In genomic region chr4:159420162-159421057, GRCh38 we compare ENCODE assay signal across 1 cellular context.
TF ChIP-seq lines count a peak whose summit lies in the region.

No MANE protein-coding gene starts in this region.

TF ChIP-seq in HepG2, 621 proteins besides CTCF, POLR2A, EP300 and RAD21 (continued from another document and continues in another):
- TF ChIP-seq SNAPC4 (CRISPR knock-in tag; IDR thresholded peaks at IDR 0.05) (no peak), REST (IDR thresholded peaks at IDR 0.05; ENCODE audit: borderline replicate concordance in 1 of 2, low read depth in 1 of 2, low read length in 2 of 2) (peak in 1 of 2 experiments; percentile 67; a peak in 2 of 4 replicates), ZFP36L1 (CRISPR knock-in tag; IDR thresholded peaks at IDR 0.05) (no peak), ZNF10 (CRISPR knock-in tag; IDR thresholded peaks at IDR 0.05; ENCODE audit: borderline replicate concordance, low read depth) (no peak), MAFK (conservative IDR thresholded peaks at IDR 0.05 in 1 of 2, IDR thresholded peaks at IDR 0.05 in 1 of 2; ENCODE audit: low read length in 2 of 2) (no peak), ZNF280B (CRISPR knock-in tag; IDR thresholded peaks at IDR 0.05; ENCODE audit: borderline replicate concordance) (no peak), NFRKB (IDR thresholded peaks at IDR 0.05) (no peak), ZNF275 (CRISPR knock-in tag; IDR thresholded peaks at IDR 0.05; ENCODE audit: borderline replicate concordance) (no peak), MTERF4 (CRISPR knock-in tag; IDR thresholded peaks at IDR 0.05) (no peak), ARNT (IDR thresholded peaks at IDR 0.05) (no peak), HIC2 (CRISPR knock-in tag; IDR thresholded peaks at IDR 0.05; ENCODE audit: low read depth) (no peak), ZNF3 (CRISPR knock-in tag; IDR thresholded peaks at IDR 0.05) (no peak), BATF2 (CRISPR knock-in tag; IDR thresholded peaks at IDR 0.05) (no peak), HNRNPL (IDR thresholded peaks at IDR 0.05; ENCODE audit: low read depth, low read length) (no peak), ZMYM2 (CRISPR knock-in tag; IDR thresholded peaks at IDR 0.05) (no peak), NBN (conservative IDR thresholded peaks at IDR 0.05) (no peak), ZNF7 (CRISPR knock-in tag; IDR thresholded peaks at IDR 0.05) (no peak), KLF6 (CRISPR knock-in tag; IDR thresholded peaks at IDR 0.05) (no peak), MIER3 (CRISPR knock-in tag; IDR thresholded peaks at IDR 0.05; ENCODE audit: borderline replicate concordance) (peak; percentile 88; the same call in 1 of the 2 replicates), ZNF234 (CRISPR knock-in tag; conservative IDR thresholded peaks at IDR 0.05) (no peak), ZNF44 (CRISPR knock-in tag; IDR thresholded peaks at IDR 0.05) (no peak)
- TF ChIP-seq, protein P1, sequence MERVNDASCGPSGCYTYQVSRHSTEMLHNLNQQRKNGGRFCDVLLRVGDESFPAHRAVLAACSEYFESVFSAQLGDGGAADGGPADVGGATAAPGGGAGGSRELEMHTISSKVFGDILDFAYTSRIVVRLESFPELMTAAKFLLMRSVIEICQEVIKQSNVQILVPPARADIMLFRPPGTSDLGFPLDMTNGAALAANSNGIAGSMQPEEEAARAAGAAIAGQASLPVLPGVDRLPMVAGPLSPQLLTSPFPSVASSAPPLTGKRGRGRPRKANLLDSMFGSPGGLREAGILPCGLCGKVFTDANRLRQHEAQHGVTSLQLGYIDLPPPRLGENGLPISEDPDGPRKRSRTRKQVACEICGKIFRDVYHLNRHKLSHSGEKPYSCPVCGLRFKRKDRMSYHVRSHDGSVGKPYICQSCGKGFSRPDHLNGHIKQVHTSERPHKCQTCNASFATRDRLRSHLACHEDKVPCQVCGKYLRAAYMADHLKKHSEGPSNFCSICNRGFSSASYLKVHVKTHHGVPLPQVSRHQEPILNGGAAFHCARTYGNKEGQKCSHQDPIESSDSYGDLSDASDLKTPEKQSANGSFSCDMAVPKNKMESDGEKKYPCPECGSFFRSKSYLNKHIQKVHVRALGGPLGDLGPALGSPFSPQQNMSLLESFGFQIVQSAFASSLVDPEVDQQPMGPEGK (CRISPR knock-in tag; IDR thresholded peaks at IDR 0.05), result peak; percentile 97
- TF ChIP-seq, protein P2, sequence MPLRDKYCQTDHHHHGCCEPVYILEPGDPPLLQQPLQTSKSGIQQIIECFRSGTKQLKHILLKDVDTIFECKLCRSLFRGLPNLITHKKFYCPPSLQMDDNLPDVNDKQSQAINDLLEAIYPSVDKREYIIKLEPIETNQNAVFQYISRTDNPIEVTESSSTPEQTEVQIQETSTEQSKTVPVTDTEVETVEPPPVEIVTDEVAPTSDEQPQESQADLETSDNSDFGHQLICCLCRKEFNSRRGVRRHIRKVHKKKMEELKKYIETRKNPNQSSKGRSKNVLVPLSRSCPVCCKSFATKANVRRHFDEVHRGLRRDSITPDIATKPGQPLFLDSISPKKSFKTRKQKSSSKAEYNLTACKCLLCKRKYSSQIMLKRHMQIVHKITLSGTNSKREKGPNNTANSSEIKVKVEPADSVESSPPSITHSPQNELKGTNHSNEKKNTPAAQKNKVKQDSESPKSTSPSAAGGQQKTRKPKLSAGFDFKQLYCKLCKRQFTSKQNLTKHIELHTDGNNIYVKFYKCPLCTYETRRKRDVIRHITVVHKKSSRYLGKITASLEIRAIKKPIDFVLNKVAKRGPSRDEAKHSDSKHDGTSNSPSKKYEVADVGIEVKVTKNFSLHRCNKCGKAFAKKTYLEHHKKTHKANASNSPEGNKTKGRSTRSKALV (CRISPR knock-in tag; IDR thresholded peaks at IDR 0.05), result no peak
- TF ChIP-seq, protein P3, sequence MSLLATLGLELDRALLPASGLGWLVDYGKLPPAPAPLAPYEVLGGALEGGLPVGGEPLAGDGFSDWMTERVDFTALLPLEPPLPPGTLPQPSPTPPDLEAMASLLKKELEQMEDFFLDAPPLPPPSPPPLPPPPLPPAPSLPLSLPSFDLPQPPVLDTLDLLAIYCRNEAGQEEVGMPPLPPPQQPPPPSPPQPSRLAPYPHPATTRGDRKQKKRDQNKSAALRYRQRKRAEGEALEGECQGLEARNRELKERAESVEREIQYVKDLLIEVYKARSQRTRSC (CRISPR knock-in tag; IDR thresholded peaks at IDR 0.05; ENCODE audit: low read depth), result no peak
- TF ChIP-seq, protein P4, sequence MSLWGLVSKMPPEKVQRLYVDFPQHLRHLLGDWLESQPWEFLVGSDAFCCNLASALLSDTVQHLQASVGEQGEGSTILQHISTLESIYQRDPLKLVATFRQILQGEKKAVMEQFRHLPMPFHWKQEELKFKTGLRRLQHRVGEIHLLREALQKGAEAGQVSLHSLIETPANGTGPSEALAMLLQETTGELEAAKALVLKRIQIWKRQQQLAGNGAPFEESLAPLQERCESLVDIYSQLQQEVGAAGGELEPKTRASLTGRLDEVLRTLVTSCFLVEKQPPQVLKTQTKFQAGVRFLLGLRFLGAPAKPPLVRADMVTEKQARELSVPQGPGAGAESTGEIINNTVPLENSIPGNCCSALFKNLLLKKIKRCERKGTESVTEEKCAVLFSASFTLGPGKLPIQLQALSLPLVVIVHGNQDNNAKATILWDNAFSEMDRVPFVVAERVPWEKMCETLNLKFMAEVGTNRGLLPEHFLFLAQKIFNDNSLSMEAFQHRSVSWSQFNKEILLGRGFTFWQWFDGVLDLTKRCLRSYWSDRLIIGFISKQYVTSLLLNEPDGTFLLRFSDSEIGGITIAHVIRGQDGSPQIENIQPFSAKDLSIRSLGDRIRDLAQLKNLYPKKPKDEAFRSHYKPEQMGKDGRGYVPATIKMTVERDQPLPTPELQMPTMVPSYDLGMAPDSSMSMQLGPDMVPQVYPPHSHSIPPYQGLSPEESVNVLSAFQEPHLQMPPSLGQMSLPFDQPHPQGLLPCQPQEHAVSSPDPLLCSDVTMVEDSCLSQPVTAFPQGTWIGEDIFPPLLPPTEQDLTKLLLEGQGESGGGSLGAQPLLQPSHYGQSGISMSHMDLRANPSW (CRISPR knock-in tag; IDR thresholded peaks at IDR 0.05; ENCODE audit: borderline replicate concordance), result 0 out of 2 replicates have a peak, but pooled peaks have one; percentile 15
